Comparison of ENCODE assay signal across 20 cellular contexts in the genomic region with DNA sequence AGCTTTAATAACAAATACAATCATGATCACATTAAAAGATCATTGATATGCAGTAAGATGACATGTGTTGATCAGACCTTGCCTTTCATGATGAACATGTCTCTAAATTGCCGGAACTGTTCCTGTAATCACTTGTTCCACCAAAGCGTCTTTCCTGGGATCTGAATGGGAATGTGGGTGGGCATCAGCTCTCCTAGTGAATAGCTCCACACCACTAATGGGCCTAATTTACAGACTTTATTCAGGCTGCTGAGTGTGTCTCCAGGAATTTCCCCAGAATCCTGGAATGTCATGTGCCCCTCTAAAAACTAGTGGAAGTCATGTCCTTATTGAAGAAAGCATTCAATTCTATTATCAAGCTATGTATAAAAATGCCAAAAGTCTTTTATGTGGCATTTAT.
DNase-seq lines count a peak whose midpoint lies in the region; ATAC-seq, FAIRE-seq and TF ChIP-seq lines count a peak whose summit lies in the region.
"Had no signal": no experiment of that assay in that cellular context is flagged by ENCODE, and none has a peak within 500 bp of the region (broad histone marks: within the 10 kb centered on the region; RNA-seq: fewer than 3 reads in every experiment).

No MANE protein-coding gene starts in this region.

- TF ChIP-seq CTCF in H1 (IDR thresholded peaks at IDR 0.05; ENCODE audit: control extremely low read depth in 1 of 3, insufficient read depth in 1 of 3, low read depth in 1 of 3, low read length in 3 of 3), result no peak
- no peak for TF ChIP-seq CTCF in neural progenitor cell (IDR thresholded peaks at IDR 0.05)
- no peak for TF ChIP-seq CTCF in D721Med (IDR thresholded peaks at IDR 0.05; ENCODE audit: insufficient read depth, missing control alignments)

- no peaks in the 10 kb centered on the region for H3K9me3 ChIP-seq in HUES48 (ENCODE audit: control insufficient read depth, insufficient read depth, low read length)
- peaks cover 0 to 1% of the 10 kb centered on the region in 2 experiments; a peak in 1 of 4 replicates for H3K9me3 ChIP-seq in H1 (ENCODE audit: insufficient read depth in 2 of 2, low read depth in 1 of 2, low read length in 1 of 2)
- H3K9me3 ChIP-seq in iPS-18a (ENCODE audit: control insufficient read depth, low read depth, low read length), result no peaks in the 10 kb centered on the region
- no peaks in the 10 kb centered on the region for H3K9me3 ChIP-seq in neural progenitor cell (ENCODE audit: low read depth)
- H3K9me3 ChIP-seq: BE2C had no signal

- peak overlapping the region; percentile 3 for H2BK120ac ChIP-seq in H1 (replicated peaks; ENCODE audit: low read depth, low read length)

- H2BK5ac ChIP-seq in H1 (ENCODE audit: low read depth, low read length), result peak overlapping the region; percentile 64; the same call in 1 of the 2 replicates

- no peaks in the 10 kb centered on the region for H3K36me3 Mint-ChIP-seq in neural progenitor cell
- H3K36me3 Mint-ChIP-seq: CD4-positive, CD25-positive, alpha-beta regulatory T cell had no signal

- no peak for ATAC-seq in HG03039 (IDR thresholded peaks at IDR 0.05; ENCODE audit: unreplicated experiment)

- no peaks in the 10 kb centered on the region for H3K27me3 ChIP-seq in HUES48 (ENCODE audit: control insufficient read depth, insufficient read depth, low read length)
- no peaks in the 10 kb centered on the region for H3K27me3 ChIP-seq in H1 (replicated peaks in 1 of 4; ENCODE audit: control insufficient read depth in 3 of 4, extremely low read depth in 1 of 4, insufficient read depth in 3 of 4, low read length in 3 of 4)
- no peaks in the 10 kb centered on the region for H3K27me3 ChIP-seq in iPS-18a (ENCODE audit: control insufficient read depth, insufficient read depth, low read length)
- peaks cover 39% of the 10 kb centered on the region for H3K27me3 ChIP-seq in neural progenitor cell
- H3K27me3 ChIP-seq: BE2C had no signal

- H3K79me2 ChIP-seq in H1 (ENCODE audit: control insufficient read depth in 1 of 2, insufficient read depth in 2 of 2, low read length in 2 of 2) (peaks cover 3 to 79% of the 10 kb centered on the region in 2 experiments; a peak in 3 of 4 replicates), neural progenitor cell (ENCODE audit: low read depth) (no peaks in the 10 kb centered on the region)

- H2BK20ac ChIP-seq in H1 (ENCODE audit: low read length), result peak overlapping the region; percentile 32; the same call in 1 of the 2 replicates

- POLR2A ChIA-PET in H1 (lab: Charles Lee; ENCODE audit: partially characterized antibody), result interaction anchor here (0.8 to 2.3 kb wide), 7 partner anchors 8 to 577 kb away, joined by 3 to 8 read pairs (median 4); no protein-coding TSS in a partner anchor

- peaks cover 8% of the 10 kb centered on the region for H3K27me3 Mint-ChIP-seq in neural progenitor cell (ENCODE audit: insufficient read depth, low read depth)
- H3K27me3 Mint-ChIP-seq: CD4-positive, CD25-positive, alpha-beta regulatory T cell had no signal

- H3K36me3 ChIP-seq in HUES48 (ENCODE audit: control insufficient read depth, insufficient read depth, low read length) (peaks cover 8% of the 10 kb centered on the region; the same call in 1 of the 2 replicates), H1 (ENCODE audit: control insufficient read depth in 2 of 4, insufficient read depth in 4 of 4, low read length in 3 of 4) (peaks cover 0 to 12% (median 6%) of the 10 kb centered on the region in 4 experiments; a peak in 3 of 8 replicates), iPS-18a (ENCODE audit: control insufficient read depth, low read depth, low read length) (no peaks in the 10 kb centered on the region), neural progenitor cell (no peaks in the 10 kb centered on the region)
- H3K36me3 ChIP-seq: BE2C had no signal

- 61% methylated on average over 2 of the region's 2 CpGs; no CpG with 5 or more reads in 1 of the 2 experiments for WGBS in H1 (ENCODE audit: extremely low coverage in 1 of 2, insufficient coverage in 1 of 2, insufficient read length in 1 of 2, insufficient replicate concordance in 2 of 2, low coverage in 1 of 2, low lambda C conversion rate in 2 of 2, missing lambda C conversion rate in 1 of 2), 2 experiments

- H4K5ac ChIP-seq in H1 (ENCODE audit: insufficient read length, low read depth, low read length), result no peak overlapping the region

- DNase-seq in H1 (ENCODE audit: low read depth in 1 of 2, low spot score in 2 of 2) (no peak), neural progenitor cell (ENCODE audit: low spot score) (peak; percentile 17), D721Med (ENCODE audit: insufficient read length, low spot score) (no peak), SIG-M5 treated with dmso at 0.1 percent for 504 hours (lab: John Stamatoyannopoulos, UW; ENCODE audit: unreplicated experiment) (no peak), RKO (ENCODE audit: low spot score) (no peak)
- DNase-seq: ACHN; BE2C; C1 segment of cervical spinal cord; CD4-positive, CD25-positive, alpha-beta regulatory T cell; CD8-positive, alpha-beta memory T cell; COR-L47; GM23248; H7; KG1 had no signal

- no peak overlapping the region for H4K8ac ChIP-seq in H1 (ENCODE audit: extremely low read depth, insufficient read depth, low read length)

- no peak overlapping the region for H2BK15ac ChIP-seq in H1 (ENCODE audit: low read length)

- FAIRE-seq in H1 (lab: Jason Lieb, UNC) (no peak), D721Med (lab: Jason Lieb, UNC) (no peak)
- FAIRE-seq: A204.1, GM12891 had no signal

- TF ChIP-seq EP300 in H1 (IDR thresholded peaks at IDR 0.05; ENCODE audit: borderline replicate concordance in 1 of 2, low read depth in 2 of 2, low read length in 2 of 2), result no peak

- H3K23me2 ChIP-seq in H1 (ENCODE audit: low read depth, low read length), result no peaks in the 10 kb centered on the region

- peak overlapping the region; percentile 29 to 60; a peak in 2 of 4 replicates for H3K4me2 ChIP-seq in H1 (ENCODE audit: insufficient read depth in 1 of 2, low read depth in 2 of 2, low read length in 2 of 2)
- H3K4me2 ChIP-seq in neural progenitor cell, result no peak overlapping the region

- H3K9ac ChIP-seq in HUES48 (ENCODE audit: low read depth, low read length) (0 out of 2 replicates have a peak overlapping the region, but pooled peaks have one; percentile 40), H1 (replicated peaks in 1 of 4; ENCODE audit: extremely low read depth in 1 of 4, low read depth in 3 of 4, low read length in 3 of 4) (no peak overlapping the region), iPS-18a (ENCODE audit: low read length) (no peak overlapping the region), neural progenitor cell (no peak overlapping the region)
- H3K9ac ChIP-seq: GM23248 had no signal

- H2AFZ ChIP-seq in H1 (ENCODE audit: low read length) (no peak overlapping the region), neural progenitor cell (replicated peaks) (no peak overlapping the region)
- H2AFZ ChIP-seq: GM23248 had no signal

- no peak overlapping the region for H3K4me3 Mint-ChIP-seq in neural progenitor cell
- H3K4me3 Mint-ChIP-seq: CD4-positive, CD25-positive, alpha-beta regulatory T cell; CD8-positive, alpha-beta memory T cell had no signal

- H3K56ac ChIP-seq in H1 (replicated peaks; ENCODE audit: insufficient read length, low read depth, low read length), result no peak overlapping the region

- H4K91ac ChIP-seq in H1 (replicated peaks; ENCODE audit: insufficient read length, low read length), result peak overlapping the region; percentile 63

- TF ChIP-seq RAD21 in H1 (IDR thresholded peaks at IDR 0.05 in 1 of 2, conservative IDR thresholded peaks at IDR 0.05 in 1 of 2; ENCODE audit: low read depth in 2 of 2, low read length in 2 of 2), result no peak

- H2BK12ac ChIP-seq in H1 (ENCODE audit: low read depth, low read length), result no peak overlapping the region

- H3K14ac ChIP-seq in H1 (ENCODE audit: insufficient read length), result no peak overlapping the region

- no peak overlapping the region for H3K4ac ChIP-seq in H1 (replicated peaks; ENCODE audit: insufficient read length, low read depth, low read length)

- H3F3A ChIP-seq in neural progenitor cell (ENCODE audit: low read depth), result no peaks in the 10 kb centered on the region

- H3K4me1 ChIP-seq in HUES48 (ENCODE audit: control insufficient read depth, insufficient read depth, low read length) (peaks cover 44% of the 10 kb centered on the region), H1 (replicated peaks in 1 of 4; ENCODE audit: control insufficient read depth in 3 of 4, insufficient read depth in 4 of 4, low read length in 3 of 4) (peaks cover 4 to 18% (median 14%) of the 10 kb centered on the region in 4 experiments; a peak in 4 of 7 replicates), iPS-18a (ENCODE audit: control insufficient read depth, low read depth, low read length) (peaks cover 39% of the 10 kb centered on the region), neural progenitor cell (peaks cover 7% of the 10 kb centered on the region)
- H3K4me1 ChIP-seq: BE2C had no signal

- no peak for TF ChIP-seq POLR2A in H1 (IDR thresholded peaks at IDR 0.05; ENCODE audit: control extremely low read depth in 1 of 2, low read depth in 2 of 2, low read length in 2 of 2)

- no peak overlapping the region for H3K27ac Mint-ChIP-seq in neural progenitor cell
- H3K27ac Mint-ChIP-seq: CD4-positive, CD25-positive, alpha-beta regulatory T cell; CD8-positive, alpha-beta memory T cell had no signal

- no peak overlapping the region for H3K23ac ChIP-seq in H1 (ENCODE audit: insufficient read length)

- no peaks in the 10 kb centered on the region for H3K4me1 Mint-ChIP-seq in neural progenitor cell
- H3K4me1 Mint-ChIP-seq: CD4-positive, CD25-positive, alpha-beta regulatory T cell; CD8-positive, alpha-beta memory T cell had no signal

- H3K79me1 ChIP-seq in H1 (ENCODE audit: low read depth, low read length), result peaks cover 2% of the 10 kb centered on the region; the same call in 1 of the 2 replicates

- H3K4me3 ChIP-seq in HUES48 (ENCODE audit: low read depth, low read length) (peak overlapping the region; percentile 19; the same call in 1 of the 2 replicates), H1 (ENCODE audit: extremely low read depth in 1 of 4, insufficient read depth in 2 of 4, low read depth in 3 of 4, low read length in 4 of 4) (peak overlapping the region in 1 of 4 experiments; percentile 82; a peak in 1 of 8 replicates), iPS-18a (ENCODE audit: low read length) (no peak overlapping the region), neural progenitor cell (no peak overlapping the region)
- H3K4me3 ChIP-seq: GM23248 had no signal

- peaks cover 4% of the 10 kb centered on the region for H3K9me3 Mint-ChIP-seq in neural progenitor cell

- peak overlapping the region; percentile 87 for H3K27ac ChIP-seq in HUES48 (ENCODE audit: low read depth, low read length)
- no peak overlapping the region for H3K27ac ChIP-seq in H1 (ENCODE audit: low read depth, low read length)
- peak overlapping the region; percentile 12 for H3K27ac ChIP-seq in iPS-18a (ENCODE audit: low read length)
- no peak overlapping the region for H3K27ac ChIP-seq in neural progenitor cell
- H3K27ac ChIP-seq: GM23248, HL-60 had no signal

- no peak overlapping the region for H2AK5ac ChIP-seq in H1 (ENCODE audit: low read depth, low read length)

- H4K20me1 ChIP-seq in H1 (replicated peaks in 1 of 2; ENCODE audit: control insufficient read depth in 1 of 2, insufficient read depth in 2 of 2, low read length in 2 of 2), result no peaks in the 10 kb centered on the region
- no peaks in the 10 kb centered on the region for H4K20me1 ChIP-seq in neural progenitor cell (ENCODE audit: low read depth)

- no peak overlapping the region; the same call in 1 of the 2 replicates for H3K18ac ChIP-seq in H1 (ENCODE audit: extremely low read depth, low read length)

- CTCF ChIA-PET in H1 (lab: Charles Lee; ENCODE audit: partially characterized antibody), result interaction anchor here (1.4 kb wide), 1 partner anchor 193 kb away, joined by 3 read pairs; no protein-coding TSS in a partner anchor

Comparison
In these comparisons a context has a peak if more than half of its experiments do, and no peak if none do; other contexts are left out.
1. H3K27ac ChIP-seq: peak in HUES48 (single experiment) and iPS-18a (single experiment); none in H1 (single experiment) and neural progenitor cell (single experiment).